ENCODE assay signal across 8 cellular contexts in genomic region chr6:132530293-132530974, GRCh38. TPM values are rescaled to one million over a fixed set of nuclear protein-coding genes. Genes with fewer than 3 reads are reported as not detected.
A peak's percentile ranks its signal among the peaks of the same experiment; 100 is the strongest.
DNase-seq lines count a peak whose midpoint lies in the region; ATAC-seq, FAIRE-seq and TF ChIP-seq lines count a peak whose summit lies in the region.

No MANE protein-coding gene starts in this region.

- peak; percentile 68; the same call in 1 of the 2 replicates for TF ChIP-seq RAD21 in HepG2 (CRISPR knock-in tag; IDR thresholded peaks at IDR 0.05)

- peak overlapping the region; percentile 93 for H3K4me2 ChIP-seq in HepG2 (ENCODE audit: low read depth, low read length)

- no peak for TF ChIP-seq POLR2A in HepG2 (IDR thresholded peaks at IDR 0.05; ENCODE audit: insufficient read depth in 1 of 2, low read depth in 2 of 2, low read length in 2 of 2)

- intact Hi-C loops in Right ventricle myocardium inferior (cut with DNase I), result no loop called here
- intact Hi-C loops in cardiac septum (cut with DNase I), result no loop called here
- intact Hi-C loops in HepG2 (cut with micrococcal nuclease; ENCODE audit: unreplicated experiment), result loop anchor here (1.0 to 10.0 kb wide), 5 partner anchors 142 to 982 kb away; partner anchors contain the start of gene SLC18B1

- BruUV-seq in HepG2 (replicated peaks; lab: Mats Ljungman, UMichigan), result no TSS peak

- FAIRE-seq in colon (lab: Jason Lieb, UNC), result peak; percentile 94
- no peak for FAIRE-seq in HepG2 (lab: Jason Lieb, UNC)

- H3K36me3 ChIP-seq in HepG2 (replicated peaks in 1 of 2; ENCODE audit: control insufficient read depth in 1 of 2, insufficient read depth in 2 of 2, low read length in 2 of 2), result no peaks in the 10 kb centered on the region

- ATAC-seq in Right ventricle myocardium inferior (peak; percentile 62), HG03060 (IDR thresholded peaks at IDR 0.05; ENCODE audit: low read depth, unreplicated experiment) (peak; percentile 81), HepG2 (peak; percentile 90)
- peak; percentile 67 to 74 for ATAC-seq in activated CD4-positive, CD25-positive, alpha-beta regulatory T cell treated with anti-CD3 and anti-CD28 coated beads, Interleukin-2, amount 50 U/mL, for 24 hours

- peak; percentile 81 for TF ChIP-seq CTCF in HepG2 (CRISPR knock-in tag; IDR thresholded peaks at IDR 0.05)

- no peak for TF ChIP-seq EP300 in HepG2 (IDR thresholded peaks at IDR 0.05; ENCODE audit: low read depth in 2 of 2, low read length in 2 of 2)
- no peak for TF ChIP-seq EP300 in HepG2 (CRISPR knock-in tag; IDR thresholded peaks at IDR 0.05; ENCODE audit: borderline replicate concordance)

- H3K4me3 ChIP-seq in HepG2 (replicated peaks in 1 of 3; ENCODE audit: insufficient read depth in 1 of 3, low read depth in 2 of 3, low read length in 3 of 3), result peak overlapping the region in 2 of 3 experiments; percentile 29 to 58; a peak in 4 of 6 replicates

- POLR2A ChIA-PET in HepG2 (lab: Yijun Ruan, JAX), result no interaction called here

- H3K27ac ChIP-seq in HepG2 (ENCODE audit: extremely low read length, insufficient read depth, low read length), result no peak overlapping the region

- peaks cover 25% of the 10 kb centered on the region for H3K4me1 ChIP-seq in HepG2 (ENCODE audit: insufficient read depth, low read length)

- H3K9me3 ChIP-seq in HepG2 (ENCODE audit: low read length), result no peaks in the 10 kb centered on the region

- no peak overlapping the region for H3K9ac ChIP-seq in HepG2 (ENCODE audit: insufficient read depth, low read depth, low read length)

- CTCF ChIA-PET in HepG2 (lab: Yijun Ruan, JAX; ENCODE audit: low intra/inter-chr PET ratio, low total read pairs), result interaction anchor here (0.8 to 3.5 kb wide), 4 partner anchors 185 to 981 kb away, joined by 4 to 28 read pairs (median 8); partner anchors contain the start of gene SLC18B1

- peak overlapping the region; percentile 82 for H2AFZ ChIP-seq in HepG2 (ENCODE audit: low read length)

- H3K27me3 ChIP-seq in HepG2 (ENCODE audit: control insufficient read depth in 1 of 2, insufficient read depth in 2 of 2, low read length in 2 of 2), result peaks cover 0 to 6% of the 10 kb centered on the region in 2 experiments; a peak in 2 of 5 replicates

- 9% methylated on average over 9 of the region's 9 CpGs for WGBS in HepG2 (ENCODE audit: low lambda C conversion rate)

- no peaks in the 10 kb centered on the region for H3K79me2 ChIP-seq in HepG2 (ENCODE audit: insufficient read depth, low read length)

- in situ Hi-C loops in HepG2 (cut with HindIII; ENCODE audit: extremely low pct_ligation_motif_present, low pct_unique_long_range_greater_than_20kb), result loop anchor here (5.0 kb wide), 1 partner anchor 237 kb away; no protein-coding TSS in a partner anchor

- H4K20me1 ChIP-seq in HepG2 (ENCODE audit: insufficient read depth, low read length), result no peaks in the 10 kb centered on the region

- DNase-seq in Right ventricle myocardium inferior (ENCODE audit: missing footprints) (no peak), cardiac septum (ENCODE audit: low spot score) (no peak), NCI-H2227 (lab: John Stamatoyannopoulos, UW; ENCODE audit: unreplicated experiment) (peak; percentile 46), HepG2 (ENCODE audit: low spot score) (peak; percentile 72)
- peak; percentile 46 to 69 (median 58) for DNase-seq in stimulated activated CD4-positive, alpha-beta T cell treated with anti-CD3 and anti-CD28 coated beads, TNF-alpha, amount 100 ng/mL, for 24 hours (ENCODE audit: low read depth in 3 of 3)

RNA-seq across cellular contexts. Expression of gene TAAR9, which starts 7.6 kb away (rescaled TPM):
- total RNA-seq in Right ventricle myocardium inferior (not detected), cardiac septum (not detected), HepG2 (2016; rRNA removed; fragmentation: Illumina TruSeq; extraction: Trizol) (not detected in 2 replicates)
- total RNA-seq in HepG2 (2016; cell fraction: cytosol; rRNA removed; fragmentation: Illumina TruSeq; extraction: Trizol; ENCODE audit: low read depth), result not detected in 2 replicates
- total RNA-seq in HepG2 (2016; cell fraction: insoluble cytoplasmic fraction; rRNA removed; fragmentation: Illumina TruSeq; extraction: Trizol), result not detected in 2 replicates
- total RNA-seq in HepG2 (2016; cell fraction: membrane; rRNA removed; fragmentation: Illumina TruSeq; extraction: Trizol), result not detected in 2 replicates
- total RNA-seq in HepG2 (2016; cell fraction: nucleus; rRNA removed; fragmentation: Illumina TruSeq; extraction: Trizol), result not detected in 2 replicates
- 0.07 TPM in 1 of 2 replicates, not detected in the other for polyA plus RNA-seq in HepG2 (2011; rRNA removed)
- polyA plus RNA-seq in HepG2 (2011; cell fraction: cytosol; rRNA removed), result not detected in 2 replicates
- polyA plus RNA-seq in HepG2 (2011; cell fraction: nucleus; rRNA removed), result 0.14 TPM in 1 of 2 replicates, not detected in the other
- polyA plus RNA-seq in HepG2 (2012), result not detected in 2 replicates
- polyA plus RNA-seq in HepG2 (2016; cell fraction: cytosol; fragmentation: Illumina TruSeq; extraction: Trizol; ENCODE audit: low read depth), result not detected in 2 replicates
- polyA plus RNA-seq in HepG2 (2016; cell fraction: insoluble cytoplasmic fraction; fragmentation: Illumina TruSeq; extraction: Trizol; ENCODE audit: low read depth), result not detected in 2 replicates
- not detected in 2 replicates for polyA plus RNA-seq in HepG2 (2016; cell fraction: membrane; fragmentation: Illumina TruSeq; extraction: Trizol; ENCODE audit: low read depth)
- polyA plus RNA-seq in HepG2 (2016; cell fraction: nucleus; fragmentation: Illumina TruSeq; extraction: Trizol; ENCODE audit: insufficient read depth, low read depth), result not detected in 2 replicates
- polyA minus RNA-seq in HepG2 (2011; rRNA and poly(A)+ RNA removed; ENCODE audit: low replicate concordance), result 0.24 TPM in 1 of 2 replicates, not detected in the other
- not detected in 2 replicates for polyA minus RNA-seq in HepG2 (2011; cell fraction: cytosol; rRNA and poly(A)+ RNA removed)
- not detected in 2 replicates for polyA minus RNA-seq in HepG2 (2011; cell fraction: nucleus; rRNA and poly(A)+ RNA removed)

RNA-seq across cellular contexts. Expression of gene STX7, which starts 17.5 kb away (rescaled TPM):
- total RNA-seq in Right ventricle myocardium inferior (53.3 TPM), cardiac septum (53.3 TPM), HepG2 (2016; rRNA removed; fragmentation: Illumina TruSeq; extraction: Trizol) (34.7 and 40.6 TPM in 2 replicates)
- total RNA-seq in HepG2 (2016; cell fraction: cytosol; rRNA removed; fragmentation: Illumina TruSeq; extraction: Trizol; ENCODE audit: low read depth), result 9.1 and 12.7 TPM in 2 replicates
- total RNA-seq in HepG2 (2016; cell fraction: insoluble cytoplasmic fraction; rRNA removed; fragmentation: Illumina TruSeq; extraction: Trizol), result 32.6 and 44.2 TPM in 2 replicates
- total RNA-seq in HepG2 (2016; cell fraction: membrane; rRNA removed; fragmentation: Illumina TruSeq; extraction: Trizol), result 22.3 and 24.0 TPM in 2 replicates
- total RNA-seq in HepG2 (2016; cell fraction: nucleus; rRNA removed; fragmentation: Illumina TruSeq; extraction: Trizol), result 23.7 and 27.2 TPM in 2 replicates
- polyA plus RNA-seq in HepG2 (2011; rRNA removed), result 25.1 and 28.0 TPM in 2 replicates
- 12.2 and 15.6 TPM in 2 replicates for polyA plus RNA-seq in HepG2 (2011; cell fraction: cytosol; rRNA removed)
- 13.1 and 15.8 TPM in 2 replicates for polyA plus RNA-seq in HepG2 (2011; cell fraction: nucleus; rRNA removed)
- polyA plus RNA-seq in HepG2 (2012), result 25.0 and 25.6 TPM in 2 replicates
- polyA plus RNA-seq in HepG2 (2016; cell fraction: cytosol; fragmentation: Illumina TruSeq; extraction: Trizol; ENCODE audit: low read depth), result 5.7 and 8.0 TPM in 2 replicates
- 38.6 and 40.4 TPM in 2 replicates for polyA plus RNA-seq in HepG2 (2016; cell fraction: insoluble cytoplasmic fraction; fragmentation: Illumina TruSeq; extraction: Trizol; ENCODE audit: low read depth)
- polyA plus RNA-seq in HepG2 (2016; cell fraction: membrane; fragmentation: Illumina TruSeq; extraction: Trizol; ENCODE audit: low read depth), result 9.1 and 10.4 TPM in 2 replicates
- polyA plus RNA-seq in HepG2 (2016; cell fraction: nucleus; fragmentation: Illumina TruSeq; extraction: Trizol; ENCODE audit: insufficient read depth, low read depth), result 18.9 and 21.3 TPM in 2 replicates
- 4.0 and 12.0 TPM in 2 replicates for polyA minus RNA-seq in HepG2 (2011; rRNA and poly(A)+ RNA removed; ENCODE audit: low replicate concordance)
- polyA minus RNA-seq in HepG2 (2011; cell fraction: cytosol; rRNA and poly(A)+ RNA removed), result 22.2 and 23.8 TPM in 2 replicates
- 88.5 and 114 TPM in 2 replicates for polyA minus RNA-seq in HepG2 (2011; cell fraction: nucleus; rRNA and poly(A)+ RNA removed)

RNA-seq across cellular contexts. Expression of gene TAAR8, which starts 22.0 kb away (rescaled TPM):
- not detected for total RNA-seq in Right ventricle myocardium inferior
- total RNA-seq in cardiac septum, result not detected
- not detected in 2 replicates for total RNA-seq in HepG2 (2016; rRNA removed; fragmentation: Illumina TruSeq; extraction: Trizol)
- not detected in 2 replicates for total RNA-seq in HepG2 (2016; cell fraction: cytosol; rRNA removed; fragmentation: Illumina TruSeq; extraction: Trizol; ENCODE audit: low read depth)
- not detected in 2 replicates for total RNA-seq in HepG2 (2016; cell fraction: insoluble cytoplasmic fraction; rRNA removed; fragmentation: Illumina TruSeq; extraction: Trizol)
- total RNA-seq in HepG2 (2016; cell fraction: membrane; rRNA removed; fragmentation: Illumina TruSeq; extraction: Trizol), result not detected in 2 replicates
- not detected in 2 replicates for total RNA-seq in HepG2 (2016; cell fraction: nucleus; rRNA removed; fragmentation: Illumina TruSeq; extraction: Trizol)
- polyA plus RNA-seq in HepG2 (2011; rRNA removed), result 0.07 TPM in 1 of 2 replicates, not detected in the other
- not detected in 2 replicates for polyA plus RNA-seq in HepG2 (2011; cell fraction: cytosol; rRNA removed)
- polyA plus RNA-seq in HepG2 (2011; cell fraction: nucleus; rRNA removed), result not detected in 2 replicates
- not detected in 2 replicates for polyA plus RNA-seq in HepG2 (2012)
- not detected in 2 replicates for polyA plus RNA-seq in HepG2 (2016; cell fraction: cytosol; fragmentation: Illumina TruSeq; extraction: Trizol; ENCODE audit: low read depth)
- polyA plus RNA-seq in HepG2 (2016; cell fraction: insoluble cytoplasmic fraction; fragmentation: Illumina TruSeq; extraction: Trizol; ENCODE audit: low read depth), result not detected in 2 replicates
- polyA plus RNA-seq in HepG2 (2016; cell fraction: membrane; fragmentation: Illumina TruSeq; extraction: Trizol; ENCODE audit: low read depth), result not detected in 2 replicates
- not detected in 2 replicates for polyA plus RNA-seq in HepG2 (2016; cell fraction: nucleus; fragmentation: Illumina TruSeq; extraction: Trizol; ENCODE audit: insufficient read depth, low read depth)
- polyA minus RNA-seq in HepG2 (2011; rRNA and poly(A)+ RNA removed; ENCODE audit: low replicate concordance), result not detected in 2 replicates
- polyA minus RNA-seq in HepG2 (2011; cell fraction: cytosol; rRNA and poly(A)+ RNA removed), result not detected in 2 replicates
- not detected in 2 replicates for polyA minus RNA-seq in HepG2 (2011; cell fraction: nucleus; rRNA and poly(A)+ RNA removed)

RNA-seq across cellular contexts. Expression of gene TAAR6, which starts 39.7 kb away (rescaled TPM):
- total RNA-seq in Right ventricle myocardium inferior (not detected), cardiac septum (not detected), HepG2 (2016; rRNA removed; fragmentation: Illumina TruSeq; extraction: Trizol) (not detected in 2 replicates)
- not detected in 2 replicates for total RNA-seq in HepG2 (2016; cell fraction: cytosol; rRNA removed; fragmentation: Illumina TruSeq; extraction: Trizol; ENCODE audit: low read depth)
- not detected in 2 replicates for total RNA-seq in HepG2 (2016; cell fraction: insoluble cytoplasmic fraction; rRNA removed; fragmentation: Illumina TruSeq; extraction: Trizol)
- not detected in 2 replicates for total RNA-seq in HepG2 (2016; cell fraction: membrane; rRNA removed; fragmentation: Illumina TruSeq; extraction: Trizol)
- not detected in 2 replicates for total RNA-seq in HepG2 (2016; cell fraction: nucleus; rRNA removed; fragmentation: Illumina TruSeq; extraction: Trizol)
- polyA plus RNA-seq in HepG2 (2011; rRNA removed), result not detected in 2 replicates
- polyA plus RNA-seq in HepG2 (2011; cell fraction: cytosol; rRNA removed), result not detected in 2 replicates
- polyA plus RNA-seq in HepG2 (2011; cell fraction: nucleus; rRNA removed), result 0.26 TPM in 1 of 2 replicates, not detected in the other
- polyA plus RNA-seq in HepG2 (2012), result not detected in 2 replicates
- polyA plus RNA-seq in HepG2 (2016; cell fraction: cytosol; fragmentation: Illumina TruSeq; extraction: Trizol; ENCODE audit: low read depth), result not detected in 2 replicates
- not detected in 2 replicates for polyA plus RNA-seq in HepG2 (2016; cell fraction: insoluble cytoplasmic fraction; fragmentation: Illumina TruSeq; extraction: Trizol; ENCODE audit: low read depth)
- not detected in 2 replicates for polyA plus RNA-seq in HepG2 (2016; cell fraction: membrane; fragmentation: Illumina TruSeq; extraction: Trizol; ENCODE audit: low read depth)
- not detected in 2 replicates for polyA plus RNA-seq in HepG2 (2016; cell fraction: nucleus; fragmentation: Illumina TruSeq; extraction: Trizol; ENCODE audit: insufficient read depth, low read depth)
- polyA minus RNA-seq in HepG2 (2011; rRNA and poly(A)+ RNA removed; ENCODE audit: low replicate concordance), result not detected in 2 replicates
- polyA minus RNA-seq in HepG2 (2011; cell fraction: cytosol; rRNA and poly(A)+ RNA removed), result not detected in 2 replicates
- not detected in 2 replicates for polyA minus RNA-seq in HepG2 (2011; cell fraction: nucleus; rRNA and poly(A)+ RNA removed)

RNA-seq across cellular contexts. Expression of gene TAAR5, which starts 59.1 kb away (rescaled TPM):
- total RNA-seq in Right ventricle myocardium inferior, result not detected
- not detected for total RNA-seq in cardiac septum
- not detected in 2 replicates for total RNA-seq in HepG2 (2016; rRNA removed; fragmentation: Illumina TruSeq; extraction: Trizol)
- total RNA-seq in HepG2 (2016; cell fraction: cytosol; rRNA removed; fragmentation: Illumina TruSeq; extraction: Trizol; ENCODE audit: low read depth), result not detected in 2 replicates
- not detected in 2 replicates for total RNA-seq in HepG2 (2016; cell fraction: insoluble cytoplasmic fraction; rRNA removed; fragmentation: Illumina TruSeq; extraction: Trizol)
- total RNA-seq in HepG2 (2016; cell fraction: membrane; rRNA removed; fragmentation: Illumina TruSeq; extraction: Trizol), result not detected in 2 replicates
- not detected in 2 replicates for total RNA-seq in HepG2 (2016; cell fraction: nucleus; rRNA removed; fragmentation: Illumina TruSeq; extraction: Trizol)
- polyA plus RNA-seq in HepG2 (2011; rRNA removed), result not detected in 2 replicates
- polyA plus RNA-seq in HepG2 (2011; cell fraction: cytosol; rRNA removed), result not detected in 2 replicates
- polyA plus RNA-seq in HepG2 (2011; cell fraction: nucleus; rRNA removed), result not detected in 2 replicates
- polyA plus RNA-seq in HepG2 (2012), result not detected in 2 replicates
- not detected in 2 replicates for polyA plus RNA-seq in HepG2 (2016; cell fraction: cytosol; fragmentation: Illumina TruSeq; extraction: Trizol; ENCODE audit: low read depth)
- not detected in 2 replicates for polyA plus RNA-seq in HepG2 (2016; cell fraction: insoluble cytoplasmic fraction; fragmentation: Illumina TruSeq; extraction: Trizol; ENCODE audit: low read depth)
- polyA plus RNA-seq in HepG2 (2016; cell fraction: membrane; fragmentation: Illumina TruSeq; extraction: Trizol; ENCODE audit: low read depth), result not detected in 2 replicates
- not detected in 2 replicates for polyA plus RNA-seq in HepG2 (2016; cell fraction: nucleus; fragmentation: Illumina TruSeq; extraction: Trizol; ENCODE audit: insufficient read depth, low read depth)
- not detected in 2 replicates for polyA minus RNA-seq in HepG2 (2011; rRNA and poly(A)+ RNA removed; ENCODE audit: low replicate concordance)
- polyA minus RNA-seq in HepG2 (2011; cell fraction: cytosol; rRNA and poly(A)+ RNA removed), result not detected in 2 replicates
- polyA minus RNA-seq in HepG2 (2011; cell fraction: nucleus; rRNA and poly(A)+ RNA removed), result not detected in 2 replicates

Comparison
In these comparisons a context has a peak if more than half of its experiments do, and no peak if none do; other contexts are left out.
1. DNase-seq: peak in NCI-H2227 (single experiment), HepG2 (single experiment) and stimulated activated CD4-positive, alpha-beta T cell treated with anti-CD3 and anti-CD28 coated beads, TNF-alpha, amount 100 ng/mL, for 24 hours (3 of 3); none in Right ventricle myocardium inferior (single experiment) and cardiac septum (single experiment).
2. Peak in every context shown above with its lines, with median percentiles within 50 percentile points of each other: ATAC-seq.